11 cellular contexts compared by ENCODE assay signal in genomic region chr17:49516190-49516589, GRCh38. TPM values are rescaled to one million over a fixed set of nuclear protein-coding genes. Genes with fewer than 3 reads are reported as not detected.
DNase-seq lines count a peak whose midpoint lies in the region; ATAC-seq, FAIRE-seq and TF ChIP-seq lines count a peak whose summit lies in the region.
"Had no signal": no experiment of that assay in that cellular context is flagged by ENCODE, and none has a peak within 500 bp of the region (broad histone marks: within the 10 kb centered on the region; RNA-seq: fewer than 3 reads in every experiment).

No MANE protein-coding gene starts in this region.

- ATAC-seq in pancreas: no peak
- ATAC-seq in HG03097 (IDR thresholded peaks at IDR 0.05; ENCODE audit: low FRiP score, unreplicated experiment): no peak

- intact Hi-C loops in pancreas (cut with DNase I): no loop called here
- intact Hi-C loops in activated T-helper 1 cell treated with anti-CD3 and anti-CD28 coated beads, Interleukin-12 subunit alpha, Interleukin-12 subunit beta, Interleukin-2, Interleukin-4 antibody, amounts not matched to agents 30 ng/mL and 10 ng/mL and 1 ng/mL, durations not matched to agents 14 hours and 24 hours and 36 hours (cut with micrococcal nuclease): no loop called here

- TF ChIP-seq CTCF in fibroblast of mammary gland (conservative IDR thresholded peaks at IDR 0.05; ENCODE audit: control insufficient read depth, insufficient read depth, low read depth, low read length): no peak
- no peak for TF ChIP-seq CTCF in pancreas (IDR thresholded peaks at IDR 0.05)

- peak; percentile 51 for DNase-seq in RPMI8226
- DNase-seq in fibroblast of mammary gland (ENCODE audit: low read depth): peak; percentile 57
- DNase-seq in pancreas: no peak
- DNase-seq in activated T-helper 1 cell treated with anti-CD3 and anti-CD28 coated beads, Interleukin-12 subunit alpha, Interleukin-12 subunit beta, Interleukin-2, Interleukin-4 antibody, amounts not matched to agents 30 ng/mL and 10 ng/mL and 1 ng/mL, durations not matched to agents 14 hours and 24 hours and 36 hours (ENCODE audit: low spot score): no peak
- no peak for DNase-seq in NCI-H2227 treated with DMSO at 0.1 percent for 48 hours (lab: John Stamatoyannopoulos, UW)
- DNase-seq in OCI-M1 (lab: John Stamatoyannopoulos, UW): no peak
- DNase-seq: activated naive CD4-positive, alpha-beta T cell treated with anti-CD3 and anti-CD28 coated beads, Interleukin-2, amount 10 ng/mL, durations not matched to agents 7 days and 5 days; erythroblast had no signal

- 79% methylated on average over 5 of the region's 5 CpGs for WGBS in pancreas, 2 donors

- H3K9me3 ChIP-seq in BLaER1 treated with 17β-estradiol and CSF1 and Interleukin-3, amounts not matched to agents 10 nM and 100 nM (replicated peaks in 1 of 11): no peaks in the 10 kb centered on the region
- H3K9me3 ChIP-seq in pancreas: no peaks in the 10 kb centered on the region

- H3K27me3 ChIP-seq in BLaER1 treated with 17β-estradiol and CSF1 and Interleukin-3, amounts not matched to agents 10 nM and 100 nM: peaks cover 0 to 34% (median 0%) of the 10 kb centered on the region in 11 experiments; a peak in 4 of 22 replicates
- no peaks in the 10 kb centered on the region for H3K27me3 ChIP-seq in pancreas

- no peaks in the 10 kb centered on the region for H3K4me1 Mint-ChIP-seq in activated T-helper 1 cell treated with anti-CD3 and anti-CD28 coated beads, Interleukin-12 subunit alpha, Interleukin-12 subunit beta, Interleukin-2, Interleukin-4 antibody, amounts not matched to agents 30 ng/mL and 10 ng/mL and 1 ng/mL, durations not matched to agents 14 hours and 24 hours and 36 hours (ENCODE audit: low read depth)
- H3K4me1 Mint-ChIP-seq: activated naive CD4-positive, alpha-beta T cell treated with anti-CD3 and anti-CD28 coated beads, Interleukin-2, amount 10 ng/mL, durations not matched to agents 7 days and 5 days had no signal

- no peaks in the 10 kb centered on the region for H3K9me3 Mint-ChIP-seq in activated T-helper 1 cell treated with anti-CD3 and anti-CD28 coated beads, Interleukin-12 subunit alpha, Interleukin-12 subunit beta, Interleukin-2, Interleukin-4 antibody, amounts not matched to agents 30 ng/mL and 10 ng/mL and 1 ng/mL, durations not matched to agents 14 hours and 24 hours and 36 hours
- H3K9me3 Mint-ChIP-seq: activated naive CD4-positive, alpha-beta T cell treated with anti-CD3 and anti-CD28 coated beads, Interleukin-2, amount 10 ng/mL, durations not matched to agents 7 days and 5 days had no signal

- H3K4me2 ChIP-seq in BLaER1 treated with 17β-estradiol and CSF1 and Interleukin-3, amounts not matched to agents 10 nM and 100 nM: peak overlapping the region in 10 of 11 experiments; percentile 63 to 93 (median 68); a peak in 16 of 22 replicates

- peaks cover 14 to 41% (median 22%) of the 10 kb centered on the region in 10 experiments for H3K4me1 ChIP-seq in BLaER1 treated with 17β-estradiol and CSF1 and Interleukin-3, amounts not matched to agents 10 nM and 100 nM
- peaks cover 5 to 11% (median 6%) of the 10 kb centered on the region in 3 donors for H3K4me1 ChIP-seq in pancreas

- no peaks in the 10 kb centered on the region for H3K36me3 ChIP-seq in BLaER1 treated with 17β-estradiol and CSF1 and Interleukin-3, amounts not matched to agents 10 nM and 100 nM
- no peaks in the 10 kb centered on the region for H3K36me3 ChIP-seq in pancreas

- H3K4me3 ChIP-seq in BLaER1 treated with 17β-estradiol and CSF1 and Interleukin-3, amounts not matched to agents 10 nM and 100 nM: no peak overlapping the region
- no peak overlapping the region for H3K4me3 ChIP-seq in fibroblast of mammary gland (ENCODE audit: control insufficient read depth, low read depth, low read length)
- H3K4me3 ChIP-seq in pancreas: no peak overlapping the region

- no peaks in the 10 kb centered on the region for H3K36me3 Mint-ChIP-seq in activated T-helper 1 cell treated with anti-CD3 and anti-CD28 coated beads, Interleukin-12 subunit alpha, Interleukin-12 subunit beta, Interleukin-2, Interleukin-4 antibody, amounts not matched to agents 30 ng/mL and 10 ng/mL and 1 ng/mL, durations not matched to agents 14 hours and 24 hours and 36 hours (ENCODE audit: low read depth)
- H3K36me3 Mint-ChIP-seq: activated naive CD4-positive, alpha-beta T cell treated with anti-CD3 and anti-CD28 coated beads, Interleukin-2, amount 10 ng/mL, durations not matched to agents 7 days and 5 days had no signal

- H3K4me3 Mint-ChIP-seq in activated T-helper 1 cell treated with anti-CD3 and anti-CD28 coated beads, Interleukin-12 subunit alpha, Interleukin-12 subunit beta, Interleukin-2, Interleukin-4 antibody, amounts not matched to agents 30 ng/mL and 10 ng/mL and 1 ng/mL, durations not matched to agents 14 hours and 24 hours and 36 hours: no peak overlapping the region
- H3K4me3 Mint-ChIP-seq: activated naive CD4-positive, alpha-beta T cell treated with anti-CD3 and anti-CD28 coated beads, Interleukin-2, amount 10 ng/mL, durations not matched to agents 7 days and 5 days had no signal

- no peak for FAIRE-seq in pancreas (lab: Jason Lieb, UNC)

- H3K27ac ChIP-seq in BLaER1 treated with 17β-estradiol and CSF1 and Interleukin-3, amounts not matched to agents 10 nM and 100 nM: no peak overlapping the region; a peak in 1 of 22 replicates
- H3K27ac ChIP-seq in pancreas: peak overlapping the region in 3 of 4 donors; percentile 50 to 77 (median 64)

- no peak overlapping the region for H3K27ac Mint-ChIP-seq in activated T-helper 1 cell treated with anti-CD3 and anti-CD28 coated beads, Interleukin-12 subunit alpha, Interleukin-12 subunit beta, Interleukin-2, Interleukin-4 antibody, amounts not matched to agents 30 ng/mL and 10 ng/mL and 1 ng/mL, durations not matched to agents 14 hours and 24 hours and 36 hours
- H3K27ac Mint-ChIP-seq: activated naive CD4-positive, alpha-beta T cell treated with anti-CD3 and anti-CD28 coated beads, Interleukin-2, amount 10 ng/mL, durations not matched to agents 7 days and 5 days had no signal

- H3K9ac ChIP-seq in BLaER1 treated with 17β-estradiol and CSF1 and Interleukin-3, amounts not matched to agents 10 nM and 100 nM: peak overlapping the region in 2 of 11 experiments; percentile 67 to 71; a peak in 1 of 22 replicates

- H3K27me3 Mint-ChIP-seq in activated T-helper 1 cell treated with anti-CD3 and anti-CD28 coated beads, Interleukin-12 subunit alpha, Interleukin-12 subunit beta, Interleukin-2, Interleukin-4 antibody, amounts not matched to agents 30 ng/mL and 10 ng/mL and 1 ng/mL, durations not matched to agents 14 hours and 24 hours and 36 hours (ENCODE audit: insufficient read depth): peaks cover 6% of the 10 kb centered on the region

- no peaks in the 10 kb centered on the region; a peak in 2 of 22 replicates for H4K20me1 ChIP-seq in BLaER1 treated with 17β-estradiol and CSF1 and Interleukin-3, amounts not matched to agents 10 nM and 100 nM

RNA-seq across cellular contexts. Expression of gene NGFR, which starts 21.1 kb away (rescaled TPM):
- 10 to 100 TPM in 1 of 6 donors, 1 to 10 TPM in 5; 1.1 to 19.0 (median 4.7) TPM for total RNA-seq in pancreas
- polyA plus RNA-seq in pancreas: 1 to 10 TPM; 2.7 to 6.6 TPM
- 0.13 and 0.20 TPM in 2 replicates for total RNA-seq in activated T-helper 1 cell treated with anti-CD3 and anti-CD28 coated beads, Interleukin-12 subunit alpha, Interleukin-12 subunit beta, Interleukin-2, Interleukin-4 antibody, amounts not matched to agents 30 ng/mL and 10 ng/mL and 1 ng/mL, durations not matched to agents 14 hours and 24 hours and 36 hours

RNA-seq across cellular contexts. Expression of gene NXPH3, which starts 59.5 kb away (rescaled TPM):
- total RNA-seq in pancreas: under 1 TPM; 0.19 to 0.62 (median 0.23) TPM
- 1 to 10 TPM in 1 of 2 donors, under 1 TPM in 1; 0.42 to 1.1 TPM for polyA plus RNA-seq in pancreas
- not detected in 2 replicates for total RNA-seq in activated T-helper 1 cell treated with anti-CD3 and anti-CD28 coated beads, Interleukin-12 subunit alpha, Interleukin-12 subunit beta, Interleukin-2, Interleukin-4 antibody, amounts not matched to agents 30 ng/mL and 10 ng/mL and 1 ng/mL, durations not matched to agents 14 hours and 24 hours and 36 hours
- total RNA-seq: mononuclear cell had no signal

Comparison
In these comparisons a context has a peak if more than half of its experiments do, and no peak if none do; other contexts are left out.
1. H3K27ac ChIP-seq: peak in pancreas (3 of 4); none in BLaER1 treated with 17β-estradiol and CSF1 and Interleukin-3, amounts not matched to agents 10 nM and 100 nM (0 of 11).
2. DNase-seq: peak in RPMI8226 (single experiment) and fibroblast of mammary gland (single experiment); none in pancreas (0 of 6), activated T-helper 1 cell treated with anti-CD3 and anti-CD28 coated beads, Interleukin-12 subunit alpha, Interleukin-12 subunit beta, Interleukin-2, Interleukin-4 antibody, amounts not matched to agents 30 ng/mL and 10 ng/mL and 1 ng/mL, durations not matched to agents 14 hours and 24 hours and 36 hours (single experiment), NCI-H2227 treated with DMSO at 0.1 percent for 48 hours (single experiment) and OCI-M1 (single experiment).